Comparison of ENCODE assay signal across 7 cellular contexts in the genomic region with DNA sequence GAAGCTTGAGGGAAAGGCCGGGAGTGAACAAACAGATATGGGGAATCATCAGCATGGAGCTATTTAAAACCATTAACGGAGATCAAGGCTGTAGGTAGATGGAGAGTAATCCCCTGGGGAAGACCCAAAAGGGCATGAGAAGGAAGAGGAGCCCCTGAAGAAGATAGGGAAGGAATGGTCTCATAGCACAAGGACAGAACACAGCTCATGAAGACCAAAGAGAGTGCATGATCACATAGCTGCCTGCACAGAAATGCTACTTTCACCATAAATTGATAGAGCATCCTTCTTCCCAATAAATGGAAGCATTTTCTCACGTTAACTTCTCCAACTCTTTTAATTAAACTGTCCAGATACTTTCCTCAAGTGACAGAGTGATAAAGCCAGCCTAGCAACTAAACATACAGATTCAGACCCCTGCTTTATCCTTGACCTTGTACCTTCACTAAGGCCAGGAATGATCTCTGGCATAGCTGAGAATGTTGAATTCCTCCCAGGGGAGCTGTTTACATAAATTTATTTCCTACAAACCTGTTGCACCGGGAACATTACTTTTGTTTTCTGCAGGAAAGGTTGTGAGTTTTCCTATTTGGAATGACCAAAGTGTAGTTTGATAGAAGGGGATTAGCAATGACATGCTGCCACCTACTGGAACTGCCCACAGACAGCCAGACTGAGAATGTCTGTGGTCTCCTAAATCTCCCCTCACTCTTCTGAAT.
A peak's percentile ranks its signal among the peaks of the same experiment; 100 is the strongest.
DNase-seq lines count a peak whose midpoint lies in the region; ATAC-seq, FAIRE-seq and TF ChIP-seq lines count a peak whose summit lies in the region.

No MANE protein-coding gene starts in this region.

- H3K4me3 ChIP-seq in brain microvascular endothelial cell (ENCODE audit: low read depth, low read length): no peak overlapping the region

- TF ChIP-seq CTCF in brain microvascular endothelial cell (IDR thresholded peaks at IDR 0.05; ENCODE audit: low read depth, low read length, missing control alignments): peak; percentile 85

- no peak for DNase-seq in GM12891 (ENCODE audit: insufficient read length, low spot score)
- peak; percentile 50 to 74 for DNase-seq in NCI-H2081 (lab: John Stamatoyannopoulos, UW)
- peak; percentile 21 for DNase-seq in brain microvascular endothelial cell
- DNase-seq in left kidney (ENCODE audit: low read depth, low spot score): peak; percentile 70
- DNase-seq in SKM-1 (lab: John Stamatoyannopoulos, UW; ENCODE audit: unreplicated experiment): no peak
- DNase-seq in activated naive CD4-positive, alpha-beta T cell treated with anti-CD3 and anti-CD28 coated beads, Interleukin-2, amount 50 U/mL, for 16 hours: no peak

- H3K27me3 ChIP-seq in brain microvascular endothelial cell (replicated peaks): no peaks in the 10 kb centered on the region

- in situ Hi-C loops in brain microvascular endothelial cell (cut with HindIII; ENCODE audit: low pct_ligation_motif_present, low sequenced_read_pairs): no loop called here

- H3K27ac ChIP-seq in brain microvascular endothelial cell: no peak overlapping the region

- no peak for ATAC-seq in HG02938 (IDR thresholded peaks at IDR 0.05; ENCODE audit: unreplicated experiment)

- FAIRE-seq in GM12891 (lab: Jason Lieb, UNC): peak; percentile 35

- TF ChIP-seq POLR2A in GM12891 (IDR thresholded peaks at IDR 0.05; ENCODE audit: low read depth, low read length): no peak

- H3K36me3 ChIP-seq in brain microvascular endothelial cell (replicated peaks): no peaks in the 10 kb centered on the region

TF ChIP-seq in GM12891, 5 proteins besides CTCF, POLR2A, EP300 and RAD21:
- TF ChIP-seq TAF1 (IDR thresholded peaks at IDR 0.05; ENCODE audit: low read depth, low read length) (no peak), SPI1 (IDR thresholded peaks at IDR 0.05; ENCODE audit: low read depth, low read length) (no peak), POLR2AphosphoS5 (IDR thresholded peaks at IDR 0.05; ENCODE audit: low read depth, low read length) (no peak), PAX5 (IDR thresholded peaks at IDR 0.05; ENCODE audit: insufficient read depth, low read length, severe bottlenecking) (no peak), POU2F2 (IDR thresholded peaks at IDR 0.05; ENCODE audit: low read depth, low read length) (no peak)

Comparison
In these comparisons a context has a peak if more than half of its experiments do, and no peak if none do; other contexts are left out.
1. DNase-seq: peak in NCI-H2081 (2 of 2), brain microvascular endothelial cell (single experiment) and left kidney (single experiment); none in GM12891 (single experiment), SKM-1 (single experiment) and activated naive CD4-positive, alpha-beta T cell treated with anti-CD3 and anti-CD28 coated beads, Interleukin-2, amount 50 U/mL, for 16 hours (single experiment).